ENCODE assay signal across 16 cellular contexts in the genomic region with DNA sequence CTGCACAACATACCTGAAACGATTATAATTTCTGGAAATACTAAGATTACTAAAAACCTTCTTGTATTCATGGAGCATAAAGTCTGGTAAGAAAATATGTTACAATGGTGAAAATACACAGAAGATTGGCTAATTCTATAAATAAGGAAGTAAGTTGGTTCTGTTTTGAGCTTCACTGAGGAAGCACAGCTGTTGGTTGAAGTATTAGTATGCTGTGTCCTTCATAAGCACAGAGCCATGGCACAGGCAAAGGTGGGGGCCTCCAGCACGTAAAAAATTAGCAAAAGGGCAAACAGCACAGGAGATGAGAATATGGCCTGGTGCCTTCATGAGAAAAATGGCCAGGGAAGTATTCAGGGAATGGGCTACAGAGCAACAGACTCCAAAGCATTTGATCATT. TPM values are rescaled to one million over a fixed set of nuclear protein-coding genes. Genes with fewer than 3 reads are reported as not detected.
DNase-seq lines count a peak whose midpoint lies in the region; ATAC-seq lines count a peak whose summit lies in the region.
"Had no signal": no experiment of that assay in that cellular context is flagged by ENCODE, and none has a peak within 500 bp of the region (broad histone marks: within the 10 kb centered on the region; RNA-seq: fewer than 3 reads in every experiment).

No MANE protein-coding gene starts in this region.

- H3K27me3 ChIP-seq in Karpas-422 (ENCODE audit: low read length) = no peaks in the 10 kb centered on the region
- H3K27me3 ChIP-seq: gastroesophageal sphincter had no signal

- no peak overlapping the region for H3K4me2 ChIP-seq in Karpas-422 (ENCODE audit: low read depth, low read length, poor library complexity, severe bottlenecking)

- ATAC-seq in GM18861 (IDR thresholded peaks at IDR 0.05; ENCODE audit: unreplicated experiment) (peak; percentile 45), HG02610 (IDR thresholded peaks at IDR 0.05; ENCODE audit: unreplicated experiment) (peak; percentile 60), GM19452 (IDR thresholded peaks at IDR 0.05; ENCODE audit: unreplicated experiment) (no peak), GM18873 (IDR thresholded peaks at IDR 0.05; ENCODE audit: low FRiP score, unreplicated experiment) (no peak)
- no peak for ATAC-seq in activated CD4-positive, CD25-positive, alpha-beta regulatory T cell treated with anti-CD3 and anti-CD28 coated beads, Interleukin-2, amount 50 U/mL, for 24 hours
- ATAC-seq: gastroesophageal sphincter, PC-3 had no signal

- H4K20me1 ChIP-seq in Karpas-422 (ENCODE audit: insufficient read depth, low read depth, low read length) = no peaks in the 10 kb centered on the region

- no peak overlapping the region for H3K4me3 ChIP-seq in Karpas-422 (ENCODE audit: low read length)
- H3K4me3 ChIP-seq: gastroesophageal sphincter had no signal

- H3K9me3 ChIP-seq in Karpas-422 (ENCODE audit: low read length) = no peaks in the 10 kb centered on the region
- H3K9me3 ChIP-seq: gastroesophageal sphincter had no signal

- no peak overlapping the region for H3K27ac ChIP-seq in Karpas-422 (ENCODE audit: low read length)
- H3K27ac ChIP-seq: gastroesophageal sphincter had no signal

- peaks cover 37% of the 10 kb centered on the region for H3K4me1 ChIP-seq in Karpas-422 (ENCODE audit: low read length)
- H3K4me1 ChIP-seq: gastroesophageal sphincter had no signal

- DNase-seq in Karpas-422 (peak; percentile 60), germinal center (ENCODE audit: low spot score) (peak; percentile 59)
- DNase-seq in activated naive CD4-positive, alpha-beta T cell treated with Interleukin-2 at 50 U/mL for 16 hours = no peak
- DNase-seq: CD4-positive, alpha-beta memory T cell; effector CD4-positive, alpha-beta T cell; left cardiac atrium; NCI-H146; PC-3 had no signal

- no peak overlapping the region; the same call in 1 of the 2 replicates for H3K9ac ChIP-seq in Karpas-422 (ENCODE audit: low read length)

- H3K9me2 ChIP-seq in Karpas-422 (replicated peaks; ENCODE audit: insufficient read depth, low read length) = no peaks in the 10 kb centered on the region

- H2AFZ ChIP-seq in Karpas-422 (ENCODE audit: low read length) = 0 out of 2 replicates have a peak overlapping the region, but pooled peaks have one; percentile 42

- no peaks in the 10 kb centered on the region for H3K79me2 ChIP-seq in Karpas-422 (ENCODE audit: low read length)

- no peaks in the 10 kb centered on the region for H3K36me3 ChIP-seq in Karpas-422 (ENCODE audit: insufficient read depth, low read length)
- H3K36me3 ChIP-seq: gastroesophageal sphincter had no signal

RNA-seq across cellular contexts. Expression of a gene that starts 40.3 kb away (rescaled TPM):
- not detected in 2 replicates for total RNA-seq in Karpas-422 (2014; rRNA removed; shearing (Covaris generic); ENCODE audit: low replicate concordance)
- total RNA-seq: CD4-positive, alpha-beta memory T cell; gastroesophageal sphincter; HT-29; left cardiac atrium; neural crest cell; PC-3 had no signal

Comparison
In these comparisons a context has a peak if more than half of its experiments do, and no peak if none do; other contexts are left out.
1. ATAC-seq: peak in GM18861 (single experiment) and HG02610 (single experiment); none in GM19452 (single experiment), GM18873 (single experiment) and activated CD4-positive, CD25-positive, alpha-beta regulatory T cell treated with anti-CD3 and anti-CD28 coated beads, Interleukin-2, amount 50 U/mL, for 24 hours (0 of 2).